1 cellular context compared by ENCODE assay signal in the genomic region with DNA sequence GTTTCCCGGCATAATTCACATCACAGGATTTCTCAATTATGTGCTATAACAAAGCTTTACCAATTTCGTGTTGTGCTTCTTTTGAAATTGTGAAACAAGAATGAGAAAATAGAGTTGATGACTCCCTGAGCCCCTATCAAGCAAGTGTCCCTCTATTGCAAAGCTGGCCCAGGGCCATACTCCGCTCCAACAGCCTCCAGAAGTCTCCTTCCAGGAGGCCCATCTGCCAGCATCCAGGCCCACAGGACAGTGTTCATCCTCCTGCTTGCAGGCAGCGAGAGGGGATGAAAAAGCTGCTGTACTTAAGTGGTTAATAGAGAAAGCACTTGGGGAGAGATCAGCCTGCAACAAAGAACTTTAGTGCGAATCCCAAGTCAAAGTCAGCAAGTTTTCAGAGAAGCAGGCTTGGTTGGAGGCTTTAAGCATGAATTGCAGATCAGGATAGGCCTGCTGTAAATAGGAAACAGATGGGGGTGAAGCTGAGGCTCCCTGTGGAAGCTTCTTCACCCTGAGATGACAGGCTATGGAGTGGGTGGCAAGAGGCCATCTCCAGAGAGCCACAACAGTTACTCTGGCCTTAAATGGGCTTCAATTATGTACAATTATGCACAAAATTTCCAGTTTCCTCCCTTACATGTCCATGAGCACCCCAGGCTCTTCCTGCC.
TF ChIP-seq lines count a peak whose summit lies in the region.

No MANE protein-coding gene starts in this region.

TF ChIP-seq in GM23338, 12 proteins besides CTCF, POLR2A, EP300 and RAD21 (continued from another document):
- TF ChIP-seq, protein P1, sequence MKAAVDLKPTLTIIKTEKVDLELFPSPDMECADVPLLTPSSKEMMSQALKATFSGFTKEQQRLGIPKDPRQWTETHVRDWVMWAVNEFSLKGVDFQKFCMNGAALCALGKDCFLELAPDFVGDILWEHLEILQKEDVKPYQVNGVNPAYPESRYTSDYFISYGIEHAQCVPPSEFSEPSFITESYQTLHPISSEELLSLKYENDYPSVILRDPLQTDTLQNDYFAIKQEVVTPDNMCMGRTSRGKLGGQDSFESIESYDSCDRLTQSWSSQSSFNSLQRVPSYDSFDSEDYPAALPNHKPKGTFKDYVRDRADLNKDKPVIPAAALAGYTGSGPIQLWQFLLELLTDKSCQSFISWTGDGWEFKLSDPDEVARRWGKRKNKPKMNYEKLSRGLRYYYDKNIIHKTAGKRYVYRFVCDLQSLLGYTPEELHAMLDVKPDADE (IDR thresholded peaks at IDR 0.05): no peak
- TF ChIP-seq STAT1 (IDR thresholded peaks at IDR 0.05; ENCODE audit: unreplicated experiment): no peak
- TF ChIP-seq, protein P2, sequence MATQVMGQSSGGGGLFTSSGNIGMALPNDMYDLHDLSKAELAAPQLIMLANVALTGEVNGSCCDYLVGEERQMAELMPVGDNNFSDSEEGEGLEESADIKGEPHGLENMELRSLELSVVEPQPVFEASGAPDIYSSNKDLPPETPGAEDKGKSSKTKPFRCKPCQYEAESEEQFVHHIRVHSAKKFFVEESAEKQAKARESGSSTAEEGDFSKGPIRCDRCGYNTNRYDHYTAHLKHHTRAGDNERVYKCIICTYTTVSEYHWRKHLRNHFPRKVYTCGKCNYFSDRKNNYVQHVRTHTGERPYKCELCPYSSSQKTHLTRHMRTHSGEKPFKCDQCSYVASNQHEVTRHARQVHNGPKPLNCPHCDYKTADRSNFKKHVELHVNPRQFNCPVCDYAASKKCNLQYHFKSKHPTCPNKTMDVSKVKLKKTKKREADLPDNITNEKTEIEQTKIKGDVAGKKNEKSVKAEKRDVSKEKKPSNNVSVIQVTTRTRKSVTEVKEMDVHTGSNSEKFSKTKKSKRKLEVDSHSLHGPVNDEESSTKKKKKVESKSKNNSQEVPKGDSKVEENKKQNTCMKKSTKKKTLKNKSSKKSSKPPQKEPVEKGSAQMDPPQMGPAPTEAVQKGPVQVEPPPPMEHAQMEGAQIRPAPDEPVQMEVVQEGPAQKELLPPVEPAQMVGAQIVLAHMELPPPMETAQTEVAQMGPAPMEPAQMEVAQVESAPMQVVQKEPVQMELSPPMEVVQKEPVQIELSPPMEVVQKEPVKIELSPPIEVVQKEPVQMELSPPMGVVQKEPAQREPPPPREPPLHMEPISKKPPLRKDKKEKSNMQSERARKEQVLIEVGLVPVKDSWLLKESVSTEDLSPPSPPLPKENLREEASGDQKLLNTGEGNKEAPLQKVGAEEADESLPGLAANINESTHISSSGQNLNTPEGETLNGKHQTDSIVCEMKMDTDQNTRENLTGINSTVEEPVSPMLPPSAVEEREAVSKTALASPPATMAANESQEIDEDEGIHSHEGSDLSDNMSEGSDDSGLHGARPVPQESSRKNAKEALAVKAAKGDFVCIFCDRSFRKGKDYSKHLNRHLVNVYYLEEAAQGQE (IDR thresholded peaks at IDR 0.05; ENCODE audit: unreplicated experiment): no peak
- no peak for TF ChIP-seq CREB1 (CRISPR knock-in tag; IDR thresholded peaks at IDR 0.05; ENCODE audit: low read depth)
- TF ChIP-seq JUNB (IDR thresholded peaks at IDR 0.05; ENCODE audit: unreplicated experiment): no peak
- TF ChIP-seq EZH2 (IDR thresholded peaks at IDR 0.05; ENCODE audit: low read depth, unreplicated experiment): no peak
- no peak for TF ChIP-seq NANOG (IDR thresholded peaks at IDR 0.05; ENCODE audit: borderline replicate concordance)
